In the genomic region with DNA sequence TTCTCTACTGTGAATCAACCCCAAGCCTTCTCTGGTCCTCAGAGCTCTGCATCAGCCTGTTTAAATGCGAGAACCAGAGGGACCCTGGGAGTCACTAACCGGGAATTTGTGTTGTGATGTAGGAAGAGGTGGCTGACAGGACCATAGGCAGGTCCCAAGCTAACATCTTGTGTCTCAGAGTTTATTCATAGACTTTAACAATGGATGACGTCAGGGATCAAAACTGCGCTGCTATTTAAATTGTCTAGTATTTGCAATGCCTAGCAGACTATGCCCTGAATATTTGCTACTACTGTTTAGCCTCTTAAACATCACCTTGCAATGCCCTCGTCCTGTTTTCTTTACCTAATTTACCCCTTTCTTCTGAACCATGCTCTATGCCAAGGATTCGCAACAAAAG, we compare ENCODE assay signal across 23 cellular contexts.
DNase-seq lines count a peak whose midpoint lies in the region; ATAC-seq and TF ChIP-seq lines count a peak whose summit lies in the region.
"Had no signal": no experiment of that assay in that cellular context is flagged by ENCODE, and none has a peak within 500 bp of the region (broad histone marks: within the 10 kb centered on the region; RNA-seq: fewer than 3 reads in every experiment).

No MANE protein-coding gene starts in this region.

- H3K27me3 Mint-ChIP-seq in memory B cell = no peaks in the 10 kb centered on the region
- H3K27me3 Mint-ChIP-seq in naive thymus-derived CD8-positive, alpha-beta T cell = no peaks in the 10 kb centered on the region
- no peaks in the 10 kb centered on the region for H3K27me3 Mint-ChIP-seq in CD8-positive, alpha-beta T cell (ENCODE audit: low read depth)
- H3K27me3 Mint-ChIP-seq: activated CD4-positive, alpha-beta T cell treated with anti-CD3 and anti-CD28 coated beads, Interleukin-2, amount 10 ng/mL, durations not matched to agents 24 days and 14 days; naive B cell; T-helper 17 cell had no signal

- no peaks in the 10 kb centered on the region for H3K36me3 ChIP-seq in Karpas-422 (ENCODE audit: insufficient read depth, low read length)
- no peaks in the 10 kb centered on the region for H3K36me3 ChIP-seq in CD8-positive, alpha-beta T cell (ENCODE audit: insufficient read depth, low read length)
- H3K36me3 ChIP-seq: BLaER1 treated with 17β-estradiol and CSF1 and Interleukin-3, amounts not matched to agents 10 nM and 100 nM; HAP-1; ovary; right atrium auricular region; SJCRH30 had no signal

- H2AFZ ChIP-seq in Karpas-422 (ENCODE audit: low read length) = peak overlapping the region; percentile 94

- no peaks in the 10 kb centered on the region for H3K79me2 ChIP-seq in Karpas-422 (ENCODE audit: low read length)

- no peaks in the 10 kb centered on the region for H3K9me3 Mint-ChIP-seq in memory B cell
- H3K9me3 Mint-ChIP-seq in naive thymus-derived CD8-positive, alpha-beta T cell = peaks cover 0 to 18% (median 8%) of the 10 kb centered on the region in 9 donors
- peaks cover 2% of the 10 kb centered on the region for H3K9me3 Mint-ChIP-seq in CD8-positive, alpha-beta T cell
- H3K9me3 Mint-ChIP-seq: naive B cell had no signal

- intact Hi-C loops in CD8-positive, alpha-beta T cell (cut with DNase I, micrococcal nuclease) = no loop called here

- H3K9me2 ChIP-seq in Karpas-422 (replicated peaks; ENCODE audit: insufficient read depth, low read length) = no peaks in the 10 kb centered on the region

- H3K27ac Mint-ChIP-seq in memory B cell = peak overlapping the region; percentile 3
- H3K27ac Mint-ChIP-seq in naive thymus-derived CD8-positive, alpha-beta T cell = no peak overlapping the region
- H3K27ac Mint-ChIP-seq in CD8-positive, alpha-beta T cell = no peak overlapping the region
- H3K27ac Mint-ChIP-seq: activated CD4-positive, alpha-beta T cell treated with anti-CD3 and anti-CD28 coated beads, Interleukin-2, amount 10 ng/mL, durations not matched to agents 24 days and 14 days; activated naive CD4-positive, alpha-beta T cell treated with anti-CD3 and anti-CD28 coated beads for 36 hours; activated T-cell treated with anti-CD3 and anti-CD28 coated beads, Interleukin-2, amount 50 U/mL, for 72 hours; T-helper 17 cell had no signal

- H3K36me3 Mint-ChIP-seq in memory B cell = no peaks in the 10 kb centered on the region
- no peaks in the 10 kb centered on the region for H3K36me3 Mint-ChIP-seq in naive thymus-derived CD8-positive, alpha-beta T cell
- H3K36me3 Mint-ChIP-seq in CD8-positive, alpha-beta T cell = no peaks in the 10 kb centered on the region

- peak overlapping the region; percentile 61 for H3K9ac ChIP-seq in Karpas-422 (ENCODE audit: low read length)
- H3K9ac ChIP-seq: BLaER1 treated with 17β-estradiol and CSF1 and Interleukin-3, amounts not matched to agents 10 nM and 100 nM had no signal

- no peaks in the 10 kb centered on the region for H3K9me3 ChIP-seq in Karpas-422 (ENCODE audit: low read length)
- no peaks in the 10 kb centered on the region for H3K9me3 ChIP-seq in CD8-positive, alpha-beta T cell (ENCODE audit: low read length)
- H3K9me3 ChIP-seq: BLaER1 treated with 17β-estradiol and CSF1 and Interleukin-3, amounts not matched to agents 10 nM and 100 nM; HAP-1; ovary; right atrium auricular region; SJCRH30 had no signal

- H3K4me3 ChIP-seq in Karpas-422 (ENCODE audit: low read length) = peak overlapping the region; percentile 50
- H3K4me3 ChIP-seq in CD8-positive, alpha-beta T cell (ENCODE audit: low read depth, low read length) = no peak overlapping the region
- H3K4me3 ChIP-seq: BLaER1 treated with 17β-estradiol and CSF1 and Interleukin-3, amounts not matched to agents 10 nM and 100 nM; HAP-1; ovary; right atrium auricular region; SJCRH30 had no signal

- DNase-seq in Daoy (ENCODE audit: low read depth) (peak; percentile 41), Karpas-422 (peak; percentile 48), astrocyte of the hippocampus (ENCODE audit: low read depth, low spot score) (peak; percentile 69), memory B cell (ENCODE audit: low spot score in 2 of 2) (no peak)
- no peak for DNase-seq in naive thymus-derived CD8-positive, alpha-beta T cell
- no peak for DNase-seq in CD8-positive, alpha-beta T cell
- DNase-seq: activated CD4-positive, alpha-beta T cell treated with anti-CD3 and anti-CD28 coated beads, Interleukin-2, amount 10 ng/mL, durations not matched to agents 24 days and 14 days; activated naive CD4-positive, alpha-beta T cell treated with anti-CD3 and anti-CD28 coated beads for 36 hours; activated T-cell treated with anti-CD3 and anti-CD28 coated beads, Interleukin-2, amount 50 U/mL, for 72 hours; KBM-7; mammary epithelial cell; naive B cell; NCI-H187; NCI-H526 treated with DMSO at 0.1 percent for 48 hours; OCI-M1; ovary; SJCRH30; T-helper 17 cell had no signal

- no peak overlapping the region for H3K4me3 Mint-ChIP-seq in memory B cell
- no peak overlapping the region for H3K4me3 Mint-ChIP-seq in naive thymus-derived CD8-positive, alpha-beta T cell
- H3K4me3 Mint-ChIP-seq in CD8-positive, alpha-beta T cell = no peak overlapping the region
- H3K4me3 Mint-ChIP-seq: activated CD4-positive, alpha-beta T cell treated with anti-CD3 and anti-CD28 coated beads, Interleukin-2, amount 10 ng/mL, durations not matched to agents 24 days and 14 days; activated naive CD4-positive, alpha-beta T cell treated with anti-CD3 and anti-CD28 coated beads for 36 hours; activated T-cell treated with anti-CD3 and anti-CD28 coated beads, Interleukin-2, amount 50 U/mL, for 72 hours; T-helper 17 cell had no signal

- peak overlapping the region; percentile 84 for H3K27ac ChIP-seq in Karpas-422 (ENCODE audit: low read length)
- H3K27ac ChIP-seq in CD8-positive, alpha-beta T cell (ENCODE audit: low read depth, low read length) = no peak overlapping the region
- H3K27ac ChIP-seq: ovary, right atrium auricular region, SJCRH30 had no signal

- CTCF ChIA-PET in CD8-positive, alpha-beta T cell (lab: Charles Lee) = no interaction called here

- POLR2A ChIA-PET in naive thymus-derived CD8-positive, alpha-beta T cell (lab: Charles Lee) = no interaction called here
- POLR2A ChIA-PET in CD8-positive, alpha-beta T cell (lab: Charles Lee) = no interaction called here

- H4K20me1 ChIP-seq in Karpas-422 (ENCODE audit: insufficient read depth, low read depth, low read length) = no peaks in the 10 kb centered on the region
- H4K20me1 ChIP-seq: BLaER1 treated with 17β-estradiol and CSF1 and Interleukin-3, amounts not matched to agents 10 nM and 100 nM had no signal

- no peak for TF ChIP-seq CTCF in CD8-positive, alpha-beta T cell (IDR thresholded peaks at IDR 0.05)

- ATAC-seq in memory B cell (ENCODE audit: low read depth) (no peak), GM21717 (IDR thresholded peaks at IDR 0.05; ENCODE audit: unreplicated experiment) (no peak), HG03196 (IDR thresholded peaks at IDR 0.05; ENCODE audit: unreplicated experiment) (no peak)
- ATAC-seq in naive thymus-derived CD8-positive, alpha-beta T cell = no peak
- no peak for ATAC-seq in CD8-positive, alpha-beta T cell
- ATAC-seq: activated T-cell treated with anti-CD3 and anti-CD28 coated beads, Interleukin-2, amount 50 U/mL, for 72 hours; T-helper 17 cell had no signal

- H3K4me2 ChIP-seq in Karpas-422 (ENCODE audit: low read depth, low read length, poor library complexity, severe bottlenecking) = peak overlapping the region; percentile 72

- no peaks in the 10 kb centered on the region for H3K27me3 ChIP-seq in Karpas-422 (ENCODE audit: low read length)
- H3K27me3 ChIP-seq in CD8-positive, alpha-beta T cell (ENCODE audit: insufficient read depth, low read length) = no peaks in the 10 kb centered on the region
- H3K27me3 ChIP-seq: BLaER1 treated with 17β-estradiol and CSF1 and Interleukin-3, amounts not matched to agents 10 nM and 100 nM; ovary; right atrium auricular region; SJCRH30 had no signal

- peaks cover 22% of the 10 kb centered on the region for H3K4me1 ChIP-seq in Karpas-422 (ENCODE audit: low read length)
- no peaks in the 10 kb centered on the region for H3K4me1 ChIP-seq in CD8-positive, alpha-beta T cell (ENCODE audit: insufficient read depth, low read length)
- H3K4me1 ChIP-seq: right atrium auricular region, SJCRH30 had no signal

- H3K4me1 Mint-ChIP-seq in memory B cell = peaks cover 10% of the 10 kb centered on the region
- no peaks in the 10 kb centered on the region for H3K4me1 Mint-ChIP-seq in naive thymus-derived CD8-positive, alpha-beta T cell
- H3K4me1 Mint-ChIP-seq in CD8-positive, alpha-beta T cell (ENCODE audit: low read depth) = no peaks in the 10 kb centered on the region
- H3K4me1 Mint-ChIP-seq: activated CD4-positive, alpha-beta T cell treated with anti-CD3 and anti-CD28 coated beads, Interleukin-2, amount 10 ng/mL, durations not matched to agents 24 days and 14 days; T-helper 17 cell had no signal

Comparison
In these comparisons a context has a peak if more than half of its experiments do, and no peak if none do; other contexts are left out.
1. DNase-seq: peak in Daoy (single experiment), Karpas-422 (single experiment) and astrocyte of the hippocampus (single experiment); none in memory B cell (0 of 2), naive thymus-derived CD8-positive, alpha-beta T cell (0 of 10) and CD8-positive, alpha-beta T cell (0 of 7).